In the genomic region with DNA sequence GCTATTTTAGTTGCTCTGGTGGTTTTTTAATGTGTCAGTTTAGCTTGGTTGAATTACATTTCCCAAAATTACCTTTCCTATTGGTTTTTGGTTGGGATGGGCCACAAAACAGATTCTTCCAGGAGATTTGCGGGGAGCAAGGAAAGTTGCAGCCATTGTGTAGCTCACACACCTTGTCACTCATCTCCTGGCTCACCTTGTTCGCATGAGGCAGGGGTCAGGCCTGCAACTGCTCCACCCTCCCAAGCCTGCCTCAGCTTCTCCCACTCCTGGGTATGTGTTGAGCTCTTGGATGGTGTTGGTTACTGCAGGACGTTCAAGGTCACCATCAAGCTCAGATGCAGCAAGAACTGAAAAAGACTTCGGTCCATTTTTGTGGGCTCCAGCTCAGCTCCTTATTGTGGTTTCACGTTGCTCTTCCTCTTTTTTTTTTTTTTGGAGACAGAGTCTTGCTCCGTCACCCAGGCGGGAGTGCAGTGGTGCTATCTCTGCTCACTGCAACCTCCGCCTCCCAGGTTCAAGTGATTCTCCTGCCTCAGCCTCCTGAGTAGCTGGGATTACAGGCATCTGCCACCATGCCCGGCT, we compare ENCODE assay signal across 25 cellular contexts.
"Had no signal": no experiment of that assay in that cellular context is flagged by ENCODE, and none has a peak within 500 bp of the region (broad histone marks: within the 10 kb centered on the region; RNA-seq: fewer than 3 reads in every experiment).

No MANE protein-coding gene starts in this region.

- H3K36me3 Mint-ChIP-seq: activated naive CD8-positive, alpha-beta T cell; mesothelial cell of epicardium; neural progenitor cell had no signal

- H3K27ac Mint-ChIP-seq: activated CD8-positive, alpha-beta T cell treated with anti-CD3 and anti-CD28 coated beads, Interleukin-2, amount 10 ng/mL, durations not matched to agents 7 days and 5 days; mesothelial cell of epicardium; T-helper 2 cell treated with Interferon-gamma antibody and Interleukin-4, amounts not matched to agents 5 μg/mL and 100 μg/mL, for 36 hours had no signal

- ATAC-seq: activated CD8-positive, alpha-beta T cell treated with anti-CD3 and anti-CD28 coated beads, Interleukin-2, amount 10 ng/mL, durations not matched to agents 7 days and 5 days; activated T-helper 17 cell treated with anti-CD3 and anti-CD28 coated beads, Interleukin-2, amount 50 U/mL, for 72 hours; gastrocnemius medialis; left ventricle myocardium superior; naive thymus-derived CD8-positive, alpha-beta T cell; psoas muscle; right cardiac atrium; stimulated activated naive CD8-positive, alpha-beta T cell treated with anti-CD3 and anti-CD28 coated beads, Interleukin-15, Interleukin-2, amounts not matched to agents 100 U/mL and 50 U/mL, for 24 hours; upper lobe of right lung had no signal

- H3K4me3 Mint-ChIP-seq: activated CD4-positive, alpha-beta T cell treated with anti-CD3 and anti-CD28 coated beads, Interleukin-2, amount 10 ng/mL, durations not matched to agents 7 days and 5 days; activated CD8-positive, alpha-beta T cell treated with anti-CD3 and anti-CD28 coated beads, Interleukin-2, amount 10 ng/mL, durations not matched to agents 7 days and 5 days; activated naive CD8-positive, alpha-beta T cell; mesothelial cell of epicardium; neural progenitor cell; T-helper 2 cell treated with Interferon-gamma antibody and Interleukin-4, amounts not matched to agents 5 μg/mL and 100 μg/mL, for 36 hours had no signal

- H3K9me3 Mint-ChIP-seq: activated CD4-positive, alpha-beta T cell treated with anti-CD3 and anti-CD28 coated beads, Interleukin-2, amount 10 ng/mL, durations not matched to agents 7 days and 5 days; mesothelial cell of epicardium; neural progenitor cell had no signal

- DNase-seq: activated CD4-positive, alpha-beta T cell treated with anti-CD3 and anti-CD28 coated beads, Interleukin-2, amount 10 ng/mL, durations not matched to agents 7 days and 5 days; activated CD4-positive, CD25-positive, alpha-beta regulatory T cell treated with anti-CD3 and anti-CD28 coated beads, Interleukin-2, amount 50 U/mL, for 72 hours; activated CD8-positive, alpha-beta T cell treated with anti-CD3 and anti-CD28 coated beads, Interleukin-2, amount 10 ng/mL, durations not matched to agents 7 days and 5 days; activated naive CD4-positive, alpha-beta T cell; adrenal gland; brain microvascular endothelial cell; central memory CD4-positive, alpha-beta T cell; esophagus squamous epithelium; gastrocnemius medialis; left ventricle myocardium superior; mammary epithelial cell; naive thymus-derived CD8-positive, alpha-beta T cell; ovary; psoas muscle; right cardiac atrium; stimulated activated CD4-positive, alpha-beta T cell treated with anti-CD3 and anti-CD28 coated beads, Interleukin-4, amount 100 ng/mL, for 24 hours; stimulated activated naive CD8-positive, alpha-beta T cell treated with anti-CD3 and anti-CD28 coated beads, Interleukin-15, Interleukin-2, amounts not matched to agents 100 U/mL and 50 U/mL, for 24 hours; upper lobe of right lung; WERI-Rb-1 had no signal

- H3K27ac ChIP-seq: adrenal gland, ascending aorta, brain microvascular endothelial cell, esophagus squamous epithelium, gastrocnemius medialis, neural progenitor cell, ovary, psoas muscle, upper lobe of right lung, WERI-Rb-1 had no signal
